Comparison of ENCODE assay signal across 13 cellular contexts in genomic region chr19:45780146-45780447, GRCh38. TPM values are rescaled to one million over a fixed set of nuclear protein-coding genes. Genes with fewer than 3 reads are reported as not detected.
DNase-seq lines count a peak whose midpoint lies in the region; ATAC-seq, FAIRE-seq and TF ChIP-seq lines count a peak whose summit lies in the region.
"Had no signal": no experiment of that assay in that cellular context is flagged by ENCODE, and none has a peak within 500 bp of the region (broad histone marks: within the 10 kb centered on the region; RNA-seq: fewer than 3 reads in every experiment).

No MANE protein-coding gene starts in this region.

- in situ Hi-C loops in HepG2 (cut with HindIII; ENCODE audit: extremely low pct_ligation_motif_present, low pct_unique_long_range_greater_than_20kb), result no loop called here

- H3K9me3 Mint-ChIP-seq in chondrocyte (ENCODE audit: low read depth), result no peaks in the 10 kb centered on the region
- H3K9me3 Mint-ChIP-seq in stimulated activated naive B cell treated with anti-CD40 and anti-IgM and Interleukin-4, amounts not matched to agents 10 μg/mL and 1 μg/mL and 100 μg/mL, for 72 hours, result no peaks in the 10 kb centered on the region
- H3K9me3 Mint-ChIP-seq: T-helper 1 cell treated with Interleukin-12 subunit alpha and Interleukin-12 subunit beta and Interleukin-4 antibody, amounts not matched to agents 30 μg/mL and 1 μg/mL, for 36 hours had no signal

- POLR2A ChIA-PET in HepG2 (lab: Yijun Ruan, JAX), result interaction anchor here (4.7 kb wide), 1 partner anchor 10 kb away, joined by 53 read pairs; the partner anchor contains the start of gene SIX5

- ATAC-seq in HepG2, result no peak
- no peak for ATAC-seq in right lobe of liver
- ATAC-seq in stimulated activated naive B cell treated with anti-CD40 and anti-IgM and Interleukin-4, amounts not matched to agents 10 μg/mL and 1 μg/mL and 100 μg/mL, for 72 hours (replicated peaks), result no peak

- no TSS peak for BruUV-seq in HepG2 (replicated peaks; lab: Mats Ljungman, UMichigan)

- no peak for TF ChIP-seq EP300 in HepG2 (IDR thresholded peaks at IDR 0.05; ENCODE audit: low read depth in 2 of 2, low read length in 2 of 2)
- TF ChIP-seq EP300 in HepG2 (CRISPR knock-in tag; IDR thresholded peaks at IDR 0.05; ENCODE audit: borderline replicate concordance), result no peak

- peaks cover 4% of the 10 kb centered on the region; the same call in 1 of the 2 replicates for H4K20me1 ChIP-seq in HepG2 (ENCODE audit: insufficient read depth, low read length)

- TF ChIP-seq CTCF in HepG2 (CRISPR knock-in tag; IDR thresholded peaks at IDR 0.05) (no peak), right lobe of liver (IDR thresholded peaks at IDR 0.05) (no peak), chondrocyte (IDR thresholded peaks at IDR 0.05) (no peak)

- peaks cover 23% of the 10 kb centered on the region for H3K36me3 Mint-ChIP-seq in chondrocyte (ENCODE audit: low read depth)
- peaks cover 30 to 43% of the 10 kb centered on the region in 2 donors for H3K36me3 Mint-ChIP-seq in stimulated activated naive B cell treated with anti-CD40 and anti-IgM and Interleukin-4, amounts not matched to agents 10 μg/mL and 1 μg/mL and 100 μg/mL, for 72 hours

- TF ChIP-seq RAD21 in HepG2 (CRISPR knock-in tag; IDR thresholded peaks at IDR 0.05), result no peak

- H3K27me3 ChIP-seq in HepG2 (ENCODE audit: control insufficient read depth in 1 of 2, insufficient read depth in 2 of 2, low read length in 2 of 2), result no peaks in the 10 kb centered on the region
- H3K27me3 ChIP-seq in right lobe of liver, result no peaks in the 10 kb centered on the region
- no peaks in the 10 kb centered on the region for H3K27me3 ChIP-seq in muscle layer of colon (ENCODE audit: control insufficient read depth in 1 of 2, insufficient read depth in 2 of 2, low read length in 2 of 2)

- intact Hi-C loops in HepG2 (cut with micrococcal nuclease; ENCODE audit: unreplicated experiment), result no loop called here
- intact Hi-C loops in right lobe of liver (cut with DNase I), result no loop called here

- H3K4me3 ChIP-seq in HepG2 (replicated peaks in 1 of 3; ENCODE audit: insufficient read depth in 1 of 3, low read depth in 2 of 3, low read length in 3 of 3), result peak overlapping the region in 1 of 3 experiments; percentile 42; a peak in 1 of 6 replicates
- H3K4me3 ChIP-seq in right lobe of liver, result no peak overlapping the region
- H3K4me3 ChIP-seq in muscle layer of colon (ENCODE audit: low read depth in 1 of 2, low read length in 2 of 2), result peak overlapping the region; percentile 87 to 92

- H3K79me2 ChIP-seq in HepG2 (ENCODE audit: insufficient read depth, low read length), result no peaks in the 10 kb centered on the region

- WGBS in HepG2 (ENCODE audit: low lambda C conversion rate), result 20% methylated on average over 2 of the region's 4 CpGs
- WGBS in right lobe of liver (ENCODE audit: insufficient coverage, low coverage, low lambda C conversion rate, missing lambda C conversion rate), result 33% methylated on average over 4 of the region's 4 CpGs

- FAIRE-seq in HepG2 (lab: Jason Lieb, UNC), result no peak

- peaks cover 3 to 4% of the 10 kb centered on the region in 2 experiments; a peak in 2 of 5 replicates for H3K36me3 ChIP-seq in HepG2 (replicated peaks in 1 of 2; ENCODE audit: control insufficient read depth in 1 of 2, insufficient read depth in 2 of 2, low read length in 2 of 2)
- H3K36me3 ChIP-seq in right lobe of liver, result peaks cover 0 to 7% (median 0%) of the 10 kb centered on the region in 4 donors
- peaks cover 37% of the 10 kb centered on the region for H3K36me3 ChIP-seq in muscle layer of colon (ENCODE audit: insufficient read depth, low read length)

- H3K4me2 ChIP-seq in HepG2 (ENCODE audit: low read depth, low read length), result peak overlapping the region; percentile 75

- H3K27me3 Mint-ChIP-seq in chondrocyte (ENCODE audit: low read depth), result no peaks in the 10 kb centered on the region
- peaks cover 7 to 30% of the 10 kb centered on the region in 2 donors for H3K27me3 Mint-ChIP-seq in stimulated activated naive B cell treated with anti-CD40 and anti-IgM and Interleukin-4, amounts not matched to agents 10 μg/mL and 1 μg/mL and 100 μg/mL, for 72 hours

- CTCF ChIA-PET in HepG2 (lab: Yijun Ruan, JAX; ENCODE audit: low intra/inter-chr PET ratio, low total read pairs), result no interaction called here

- no peak overlapping the region for H3K9ac ChIP-seq in HepG2 (ENCODE audit: insufficient read depth, low read depth, low read length)
- peak overlapping the region; percentile 58 for H3K9ac ChIP-seq in muscle layer of colon (ENCODE audit: low read length)

- H3K9me3 ChIP-seq in HepG2 (ENCODE audit: low read length) (no peaks in the 10 kb centered on the region), right lobe of liver (no peaks in the 10 kb centered on the region), muscle layer of colon (ENCODE audit: low read length) (no peaks in the 10 kb centered on the region)

- DNase-seq in HepG2 (ENCODE audit: low spot score) (no peak), right lobe of liver (no peak), chondrocyte (ENCODE audit: low spot score) (no peak), Kasumi-1 (lab: John Stamatoyannopoulos, UW) (no peak)
- no peak for DNase-seq in stimulated activated naive B cell treated with anti-CD40 and anti-IgM and Interleukin-4, amounts not matched to agents 10 μg/mL and 1 μg/mL and 100 μg/mL, for 72 hours
- no peak for DNase-seq in stimulated activated CD4-positive, alpha-beta T cell treated with anti-CD3 and anti-CD28 coated beads, Interleukin-4, amount 100 ng/mL, for 24 hours
- DNase-seq in activated CD4-positive, CD25-positive, alpha-beta regulatory T cell treated with anti-CD3 and anti-CD28 coated beads, Interleukin-2, amount 50 U/mL, for 72 hours, result no peak
- DNase-seq: AML-193 had no signal

- H3K27ac ChIP-seq in HepG2 (ENCODE audit: extremely low read length, insufficient read depth, low read length) (no peak overlapping the region), right lobe of liver (no peak overlapping the region), muscle layer of colon (ENCODE audit: low read depth, low read length) (peak overlapping the region; percentile 88)

- H3K4me3 Mint-ChIP-seq in chondrocyte (ENCODE audit: unreplicated experiment), result peak overlapping the region; percentile 88
- no peak overlapping the region for H3K4me3 Mint-ChIP-seq in stimulated activated naive B cell treated with anti-CD40 and anti-IgM and Interleukin-4, amounts not matched to agents 10 μg/mL and 1 μg/mL and 100 μg/mL, for 72 hours

- no peak overlapping the region for H3K27ac Mint-ChIP-seq in chondrocyte (ENCODE audit: unreplicated experiment)
- H3K27ac Mint-ChIP-seq in stimulated activated naive B cell treated with anti-CD40 and anti-IgM and Interleukin-4, amounts not matched to agents 10 μg/mL and 1 μg/mL and 100 μg/mL, for 72 hours, result no peak overlapping the region
- H3K27ac Mint-ChIP-seq: T-helper 1 cell treated with Interleukin-12 subunit alpha and Interleukin-12 subunit beta and Interleukin-4 antibody, amounts not matched to agents 30 μg/mL and 1 μg/mL, for 36 hours had no signal

- peaks cover 47% of the 10 kb centered on the region for H3K4me1 Mint-ChIP-seq in chondrocyte (ENCODE audit: low read depth)
- peaks cover 30 to 31% of the 10 kb centered on the region in 2 donors for H3K4me1 Mint-ChIP-seq in stimulated activated naive B cell treated with anti-CD40 and anti-IgM and Interleukin-4, amounts not matched to agents 10 μg/mL and 1 μg/mL and 100 μg/mL, for 72 hours

- peaks cover 39% of the 10 kb centered on the region for H3K4me1 ChIP-seq in HepG2 (ENCODE audit: insufficient read depth, low read length)
- peaks cover 0 to 5% (median 0%) of the 10 kb centered on the region in 4 donors for H3K4me1 ChIP-seq in right lobe of liver
- peaks cover 48% of the 10 kb centered on the region for H3K4me1 ChIP-seq in muscle layer of colon (ENCODE audit: insufficient read depth, low read length)

- no peak overlapping the region for H2AFZ ChIP-seq in HepG2 (ENCODE audit: low read length)

- TF ChIP-seq POLR2A in HepG2 (IDR thresholded peaks at IDR 0.05; ENCODE audit: insufficient read depth in 1 of 2, low read depth in 2 of 2, low read length in 2 of 2) (no peak), right lobe of liver (IDR thresholded peaks at IDR 0.05) (no peak)

RNA-seq across cellular contexts. Expression of gene DMPK, which starts 2.2 kb away (rescaled TPM):
- 1.7 and 5.3 TPM in 2 replicates for total RNA-seq in HepG2 (2016; rRNA removed; fragmentation: Illumina TruSeq; extraction: Trizol)
- 1.1 and 1.9 TPM in 2 replicates for total RNA-seq in HepG2 (2016; cell fraction: cytosol; rRNA removed; fragmentation: Illumina TruSeq; extraction: Trizol; ENCODE audit: low read depth)
- total RNA-seq in HepG2 (2016; cell fraction: insoluble cytoplasmic fraction; rRNA removed; fragmentation: Illumina TruSeq; extraction: Trizol), result 1.5 and 4.2 TPM in 2 replicates
- total RNA-seq in HepG2 (2016; cell fraction: membrane; rRNA removed; fragmentation: Illumina TruSeq; extraction: Trizol), result 2.2 and 2.7 TPM in 2 replicates
- total RNA-seq in HepG2 (2016; cell fraction: nucleus; rRNA removed; fragmentation: Illumina TruSeq; extraction: Trizol), result 6.7 and 7.2 TPM in 2 replicates
- 8.8 and 12.5 TPM in 2 replicates for polyA plus RNA-seq in HepG2 (2011; rRNA removed)
- 4.4 and 5.8 TPM in 2 replicates for polyA plus RNA-seq in HepG2 (2011; cell fraction: cytosol; rRNA removed)
- 119 and 127 TPM in 2 replicates for polyA plus RNA-seq in HepG2 (2011; cell fraction: nucleus; rRNA removed)
- 8.6 and 13.1 TPM in 2 replicates for polyA plus RNA-seq in HepG2 (2012)
- polyA plus RNA-seq in HepG2 (2016; cell fraction: cytosol; fragmentation: Illumina TruSeq; extraction: Trizol; ENCODE audit: low read depth), result 0.84 and 0.86 TPM in 2 replicates
- polyA plus RNA-seq in HepG2 (2016; cell fraction: insoluble cytoplasmic fraction; fragmentation: Illumina TruSeq; extraction: Trizol; ENCODE audit: low read depth), result 3.2 and 3.6 TPM in 2 replicates
- 1.6 and 1.8 TPM in 2 replicates for polyA plus RNA-seq in HepG2 (2016; cell fraction: membrane; fragmentation: Illumina TruSeq; extraction: Trizol; ENCODE audit: low read depth)
- 25.3 and 34.4 TPM in 2 replicates for polyA plus RNA-seq in HepG2 (2016; cell fraction: nucleus; fragmentation: Illumina TruSeq; extraction: Trizol; ENCODE audit: insufficient read depth, low read depth)
- polyA minus RNA-seq in HepG2 (2011; rRNA and poly(A)+ RNA removed; ENCODE audit: low replicate concordance), result 6.3 and 12.8 TPM in 2 replicates
- polyA minus RNA-seq in HepG2 (2011; cell fraction: cytosol; rRNA and poly(A)+ RNA removed), result 2.5 and 4.2 TPM in 2 replicates
- 11.6 and 14.0 TPM in 2 replicates for polyA minus RNA-seq in HepG2 (2011; cell fraction: nucleus; rRNA and poly(A)+ RNA removed)
- 10 to 100 TPM in 1 of 6 experiments, 1 to 10 TPM in 5; 4.3 to 14.9 (median 8.7) TPM for total RNA-seq in right lobe of liver
- total RNA-seq in chondrocyte, result 95.0 to 176 TPM (median 162 TPM) in 3 replicates

RNA-seq across cellular contexts. Expression of gene SIX5, which starts 11.0 kb away (rescaled TPM):
- total RNA-seq in HepG2 (2016; rRNA removed; fragmentation: Illumina TruSeq; extraction: Trizol), result 8.2 and 10.5 TPM in 2 replicates
- 1.3 and 1.5 TPM in 2 replicates for total RNA-seq in HepG2 (2016; cell fraction: cytosol; rRNA removed; fragmentation: Illumina TruSeq; extraction: Trizol; ENCODE audit: low read depth)
- total RNA-seq in HepG2 (2016; cell fraction: insoluble cytoplasmic fraction; rRNA removed; fragmentation: Illumina TruSeq; extraction: Trizol), result 7.3 and 10.6 TPM in 2 replicates
- 4.0 and 4.6 TPM in 2 replicates for total RNA-seq in HepG2 (2016; cell fraction: membrane; rRNA removed; fragmentation: Illumina TruSeq; extraction: Trizol)
- 6.6 and 7.6 TPM in 2 replicates for total RNA-seq in HepG2 (2016; cell fraction: nucleus; rRNA removed; fragmentation: Illumina TruSeq; extraction: Trizol)
- polyA plus RNA-seq in HepG2 (2011; rRNA removed), result 7.7 and 8.8 TPM in 2 replicates
- 3.7 and 8.8 TPM in 2 replicates for polyA plus RNA-seq in HepG2 (2011; cell fraction: cytosol; rRNA removed)
- polyA plus RNA-seq in HepG2 (2011; cell fraction: nucleus; rRNA removed), result 42.0 and 54.7 TPM in 2 replicates
- 3.5 and 3.6 TPM in 2 replicates for polyA plus RNA-seq in HepG2 (2012)
- 1.6 and 2.0 TPM in 2 replicates for polyA plus RNA-seq in HepG2 (2016; cell fraction: cytosol; fragmentation: Illumina TruSeq; extraction: Trizol; ENCODE audit: low read depth)
- 12.0 and 14.3 TPM in 2 replicates for polyA plus RNA-seq in HepG2 (2016; cell fraction: insoluble cytoplasmic fraction; fragmentation: Illumina TruSeq; extraction: Trizol; ENCODE audit: low read depth)
- 3.6 and 4.7 TPM in 2 replicates for polyA plus RNA-seq in HepG2 (2016; cell fraction: membrane; fragmentation: Illumina TruSeq; extraction: Trizol; ENCODE audit: low read depth)
- 20.0 and 20.3 TPM in 2 replicates for polyA plus RNA-seq in HepG2 (2016; cell fraction: nucleus; fragmentation: Illumina TruSeq; extraction: Trizol; ENCODE audit: insufficient read depth, low read depth)
- polyA minus RNA-seq in HepG2 (2011; rRNA and poly(A)+ RNA removed; ENCODE audit: low replicate concordance), result 6.7 and 12.9 TPM in 2 replicates
- polyA minus RNA-seq in HepG2 (2011; cell fraction: cytosol; rRNA and poly(A)+ RNA removed), result 6.0 and 6.6 TPM in 2 replicates
- polyA minus RNA-seq in HepG2 (2011; cell fraction: nucleus; rRNA and poly(A)+ RNA removed), result 8.2 and 8.5 TPM in 2 replicates
- total RNA-seq in right lobe of liver, result 10 to 100 TPM in 3 of 6 experiments, 1 to 10 TPM in 3; 7.8 to 11.6 (median 9.5) TPM
- total RNA-seq in chondrocyte, result 29.3 to 33.8 TPM (median 33.0 TPM) in 3 replicates

RNA-seq across cellular contexts. Expression of gene DMWD, which starts 12.5 kb away (rescaled TPM):
- total RNA-seq in HepG2 (2016; rRNA removed; fragmentation: Illumina TruSeq; extraction: Trizol), result 11.0 and 14.9 TPM in 2 replicates
- total RNA-seq in HepG2 (2016; cell fraction: cytosol; rRNA removed; fragmentation: Illumina TruSeq; extraction: Trizol; ENCODE audit: low read depth), result 22.5 and 32.3 TPM in 2 replicates
- total RNA-seq in HepG2 (2016; cell fraction: insoluble cytoplasmic fraction; rRNA removed; fragmentation: Illumina TruSeq; extraction: Trizol), result 9.3 and 16.3 TPM in 2 replicates
- 40.0 and 43.7 TPM in 2 replicates for total RNA-seq in HepG2 (2016; cell fraction: membrane; rRNA removed; fragmentation: Illumina TruSeq; extraction: Trizol)
- 11.1 and 14.4 TPM in 2 replicates for total RNA-seq in HepG2 (2016; cell fraction: nucleus; rRNA removed; fragmentation: Illumina TruSeq; extraction: Trizol)
- polyA plus RNA-seq in HepG2 (2011; rRNA removed), result 10.3 and 12.4 TPM in 2 replicates
- polyA plus RNA-seq in HepG2 (2011; cell fraction: cytosol; rRNA removed), result 6.3 and 9.0 TPM in 2 replicates
- 44.3 and 58.8 TPM in 2 replicates for polyA plus RNA-seq in HepG2 (2011; cell fraction: nucleus; rRNA removed)
- polyA plus RNA-seq in HepG2 (2012), result 8.3 and 9.5 TPM in 2 replicates
- polyA plus RNA-seq in HepG2 (2016; cell fraction: cytosol; fragmentation: Illumina TruSeq; extraction: Trizol; ENCODE audit: low read depth), result 34.5 and 34.9 TPM in 2 replicates
- polyA plus RNA-seq in HepG2 (2016; cell fraction: insoluble cytoplasmic fraction; fragmentation: Illumina TruSeq; extraction: Trizol; ENCODE audit: low read depth), result 9.9 and 14.4 TPM in 2 replicates
- 36.7 and 38.5 TPM in 2 replicates for polyA plus RNA-seq in HepG2 (2016; cell fraction: membrane; fragmentation: Illumina TruSeq; extraction: Trizol; ENCODE audit: low read depth)
- 22.1 and 22.4 TPM in 2 replicates for polyA plus RNA-seq in HepG2 (2016; cell fraction: nucleus; fragmentation: Illumina TruSeq; extraction: Trizol; ENCODE audit: insufficient read depth, low read depth)
- 29.8 and 32.2 TPM in 2 replicates for polyA minus RNA-seq in HepG2 (2011; rRNA and poly(A)+ RNA removed; ENCODE audit: low replicate concordance)
- polyA minus RNA-seq in HepG2 (2011; cell fraction: cytosol; rRNA and poly(A)+ RNA removed), result 10.3 and 11.4 TPM in 2 replicates
- 33.9 and 38.2 TPM in 2 replicates for polyA minus RNA-seq in HepG2 (2011; cell fraction: nucleus; rRNA and poly(A)+ RNA removed)
- 10 to 100 TPM in 4 of 6 experiments, 1 to 10 TPM in 2; 8.3 to 14.3 (median 11.9) TPM for total RNA-seq in right lobe of liver
- 77.6 to 83.0 TPM (median 79.4 TPM) in 3 replicates for total RNA-seq in chondrocyte

RNA-seq across cellular contexts. Expression of gene RSPH6A, which starts 35.0 kb away (rescaled TPM):
- 0.07 TPM in 1 of 2 replicates, not detected in the other for total RNA-seq in HepG2 (2016; rRNA removed; fragmentation: Illumina TruSeq; extraction: Trizol)
- total RNA-seq in HepG2 (2016; cell fraction: cytosol; rRNA removed; fragmentation: Illumina TruSeq; extraction: Trizol; ENCODE audit: low read depth), result not detected in 2 replicates
- total RNA-seq in HepG2 (2016; cell fraction: insoluble cytoplasmic fraction; rRNA removed; fragmentation: Illumina TruSeq; extraction: Trizol), result 0.11 TPM in 1 of 2 replicates, not detected in the other
- not detected in 2 replicates for total RNA-seq in HepG2 (2016; cell fraction: membrane; rRNA removed; fragmentation: Illumina TruSeq; extraction: Trizol)
- total RNA-seq in HepG2 (2016; cell fraction: nucleus; rRNA removed; fragmentation: Illumina TruSeq; extraction: Trizol), result 0.31 TPM in 1 of 2 replicates, not detected in the other
- 0.03 TPM in 1 of 2 replicates, not detected in the other for polyA plus RNA-seq in HepG2 (2011; rRNA removed)
- not detected in 2 replicates for polyA plus RNA-seq in HepG2 (2011; cell fraction: cytosol; rRNA removed)
- polyA plus RNA-seq in HepG2 (2011; cell fraction: nucleus; rRNA removed), result 0.45 and 0.59 TPM in 2 replicates
- not detected in 2 replicates for polyA plus RNA-seq in HepG2 (2012)
- not detected in 2 replicates for polyA plus RNA-seq in HepG2 (2016; cell fraction: cytosol; fragmentation: Illumina TruSeq; extraction: Trizol; ENCODE audit: low read depth)
- polyA plus RNA-seq in HepG2 (2016; cell fraction: insoluble cytoplasmic fraction; fragmentation: Illumina TruSeq; extraction: Trizol; ENCODE audit: low read depth), result not detected in 2 replicates
- not detected in 2 replicates for polyA plus RNA-seq in HepG2 (2016; cell fraction: membrane; fragmentation: Illumina TruSeq; extraction: Trizol; ENCODE audit: low read depth)
- not detected in 2 replicates for polyA plus RNA-seq in HepG2 (2016; cell fraction: nucleus; fragmentation: Illumina TruSeq; extraction: Trizol; ENCODE audit: insufficient read depth, low read depth)
- polyA minus RNA-seq in HepG2 (2011; rRNA and poly(A)+ RNA removed; ENCODE audit: low replicate concordance), result 0.26 and 0.50 TPM in 2 replicates
- polyA minus RNA-seq in HepG2 (2011; cell fraction: cytosol; rRNA and poly(A)+ RNA removed), result not detected in 2 replicates
- polyA minus RNA-seq in HepG2 (2011; cell fraction: nucleus; rRNA and poly(A)+ RNA removed), result 0.26 and 0.99 TPM in 2 replicates
- total RNA-seq in right lobe of liver, result not detected
- 0.15 TPM in 1 of 3 replicates, not detected in the others for total RNA-seq in chondrocyte
- total RNA-seq: kidney epithelial cell had no signal

RNA-seq across cellular contexts. Expression of gene MEIOSIN, which starts 46.9 kb away (rescaled TPM):
- total RNA-seq in HepG2 (2016; rRNA removed; fragmentation: Illumina TruSeq; extraction: Trizol) (not detected in 2 replicates), right lobe of liver (under 1 TPM in 1 of 6 experiments, not detected in 5; 0.24 TPM), chondrocyte (not detected in 3 replicates)
- total RNA-seq in HepG2 (2016; cell fraction: cytosol; rRNA removed; fragmentation: Illumina TruSeq; extraction: Trizol; ENCODE audit: low read depth), result not detected in 2 replicates
- not detected in 2 replicates for total RNA-seq in HepG2 (2016; cell fraction: insoluble cytoplasmic fraction; rRNA removed; fragmentation: Illumina TruSeq; extraction: Trizol)
- not detected in 2 replicates for total RNA-seq in HepG2 (2016; cell fraction: membrane; rRNA removed; fragmentation: Illumina TruSeq; extraction: Trizol)
- total RNA-seq in HepG2 (2016; cell fraction: nucleus; rRNA removed; fragmentation: Illumina TruSeq; extraction: Trizol), result not detected in 2 replicates
- polyA plus RNA-seq in HepG2 (2011; rRNA removed), result not detected in 2 replicates
- 0.03 TPM in 2 replicates for polyA plus RNA-seq in HepG2 (2011; cell fraction: cytosol; rRNA removed)
- 0.10 TPM in 2 replicates for polyA plus RNA-seq in HepG2 (2011; cell fraction: nucleus; rRNA removed)
- 0.07 TPM in 1 of 2 replicates, not detected in the other for polyA plus RNA-seq in HepG2 (2012)
- polyA plus RNA-seq in HepG2 (2016; cell fraction: cytosol; fragmentation: Illumina TruSeq; extraction: Trizol; ENCODE audit: low read depth), result not detected in 2 replicates
- polyA plus RNA-seq in HepG2 (2016; cell fraction: insoluble cytoplasmic fraction; fragmentation: Illumina TruSeq; extraction: Trizol; ENCODE audit: low read depth), result not detected in 2 replicates
- polyA plus RNA-seq in HepG2 (2016; cell fraction: membrane; fragmentation: Illumina TruSeq; extraction: Trizol; ENCODE audit: low read depth), result not detected in 2 replicates
- polyA plus RNA-seq in HepG2 (2016; cell fraction: nucleus; fragmentation: Illumina TruSeq; extraction: Trizol; ENCODE audit: insufficient read depth, low read depth), result not detected in 2 replicates
- polyA minus RNA-seq in HepG2 (2011; rRNA and poly(A)+ RNA removed; ENCODE audit: low replicate concordance), result 0.09 TPM in 1 of 2 replicates, not detected in the other
- polyA minus RNA-seq in HepG2 (2011; cell fraction: cytosol; rRNA and poly(A)+ RNA removed), result not detected in 2 replicates
- polyA minus RNA-seq in HepG2 (2011; cell fraction: nucleus; rRNA and poly(A)+ RNA removed), result not detected in 2 replicates
- total RNA-seq: esophagus mucosa, kidney epithelial cell, pulmonary artery endothelial cell had no signal

Comparison
In these comparisons a context has a peak if more than half of its experiments do, and no peak if none do; other contexts are left out.
1. H3K4me3 ChIP-seq: peak in muscle layer of colon (2 of 2); none in right lobe of liver (0 of 3).